Comparison of ENCODE assay signal across 18 cellular contexts in genomic region chr2:202653890-202654289, GRCh38.
"Had no signal": no experiment of that assay in that cellular context is flagged by ENCODE, and none has a peak within 500 bp of the region (broad histone marks: within the 10 kb centered on the region; RNA-seq: fewer than 3 reads in every experiment).

No MANE protein-coding gene starts in this region.

- H3K4me3 ChIP-seq: testis, upper lobe of right lung had no signal

- H3K9me3 ChIP-seq: testis, upper lobe of right lung had no signal

- H3K27ac Mint-ChIP-seq: dendritic cell treated with granulocyte-macrophage colony-stimulating factor and Interleukin-4, amounts not matched to agents 40 ng/mL and 50 ng/mL, for 4 days; effector memory CD8-positive, alpha-beta T cell; natural killer cell treated with Interleukin-12 subunit alpha and Interleukin-12 subunit beta and Interleukin-15 and Interleukin-18, amount 100 ng/mL, for 72 hours; progenitor cell of endocrine pancreas had no signal

- H3K36me3 Mint-ChIP-seq: natural killer cell treated with Interleukin-12 subunit alpha and Interleukin-12 subunit beta and Interleukin-15 and Interleukin-18, amount 100 ng/mL, for 72 hours had no signal

- ATAC-seq: activated CD4-positive, CD25-positive, alpha-beta regulatory T cell treated with anti-CD3 and anti-CD28 coated beads, Interleukin-2, amount 50 U/mL, for 24 hours; effector memory CD8-positive, alpha-beta T cell; esophagus mucosa; natural killer cell treated with Interleukin-12 subunit alpha and Interleukin-12 subunit beta and Interleukin-15 and Interleukin-18, amount 100 ng/mL, for 72 hours; right cardiac atrium; upper lobe of right lung had no signal

- H3K4me3 Mint-ChIP-seq: dendritic cell treated with granulocyte-macrophage colony-stimulating factor and Interleukin-4, amounts not matched to agents 40 ng/mL and 50 ng/mL, for 4 days; natural killer cell treated with Interleukin-12 subunit alpha and Interleukin-12 subunit beta and Interleukin-15 and Interleukin-18, amount 100 ng/mL, for 72 hours had no signal

- H3K36me3 ChIP-seq: upper lobe of right lung had no signal

- H3K27me3 Mint-ChIP-seq: dendritic cell treated with granulocyte-macrophage colony-stimulating factor and Interleukin-4, amounts not matched to agents 40 ng/mL and 50 ng/mL, for 4 days; effector memory CD8-positive, alpha-beta T cell; natural killer cell treated with Interleukin-12 subunit alpha and Interleukin-12 subunit beta and Interleukin-15 and Interleukin-18, amount 100 ng/mL, for 72 hours; progenitor cell of endocrine pancreas had no signal

- DNase-seq: cerebellar nuclear complex; effector memory CD8-positive, alpha-beta T cell; hypothalamus; kidney glomerular epithelial cell; midbrain; occipital lobe; right cardiac atrium; Right ventricle myocardium superior; small intestine; stimulated activated naive CD4-positive, alpha-beta T cell; T-helper 2 cell; testis; upper lobe of right lung had no signal

- H3K27me3 ChIP-seq: testis, upper lobe of right lung had no signal

- H3K27ac ChIP-seq: testis, upper lobe of right lung had no signal

- H3K4me1 ChIP-seq: testis had no signal

- H3K9me3 Mint-ChIP-seq: dendritic cell treated with granulocyte-macrophage colony-stimulating factor and Interleukin-4, amounts not matched to agents 40 ng/mL and 50 ng/mL, for 4 days; effector memory CD8-positive, alpha-beta T cell; natural killer cell treated with Interleukin-12 subunit alpha and Interleukin-12 subunit beta and Interleukin-15 and Interleukin-18, amount 100 ng/mL, for 72 hours had no signal
